ENCODE assay signal across 29 cellular contexts in the genomic region with DNA sequence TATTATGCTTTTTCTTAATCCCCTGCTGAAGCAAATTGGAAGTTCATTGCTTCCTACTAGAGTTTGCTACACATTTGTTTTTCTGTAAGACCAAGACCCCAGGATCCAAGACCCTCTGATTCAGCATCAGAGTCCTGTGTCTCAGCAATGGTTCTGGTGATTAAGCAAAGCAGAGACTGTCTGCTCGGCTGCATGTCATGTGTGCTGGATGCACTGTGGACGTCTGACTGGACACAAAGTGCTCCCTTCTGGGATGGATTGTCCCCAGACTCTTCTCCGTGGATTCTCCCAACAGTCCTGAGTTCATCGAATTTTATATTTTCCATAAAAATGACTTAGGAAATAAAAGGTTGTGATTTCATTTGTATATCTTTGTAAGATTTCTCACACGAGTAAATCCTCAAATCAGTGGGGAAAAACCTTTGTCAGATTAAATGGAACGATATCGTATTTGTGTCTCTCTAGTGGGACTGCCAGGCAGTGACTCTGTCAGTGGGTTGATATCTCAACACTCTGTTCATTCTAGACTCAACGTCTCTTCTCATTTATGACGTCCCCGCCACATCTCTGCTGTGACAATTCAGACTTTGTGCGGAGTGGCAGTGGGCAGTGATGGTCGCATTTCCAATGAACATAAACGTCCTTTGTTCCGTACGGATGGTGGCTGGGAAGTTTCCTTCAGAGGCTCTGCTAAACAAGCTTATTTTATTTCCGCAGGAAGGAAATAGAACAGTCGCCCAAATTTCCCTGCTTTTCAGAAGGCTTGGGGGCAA. TPM values are rescaled to one million over a fixed set of nuclear protein-coding genes. Genes with fewer than 3 reads are reported as not detected.
DNase-seq lines count a peak whose midpoint lies in the region; ATAC-seq and TF ChIP-seq lines count a peak whose summit lies in the region.
"Had no signal": no experiment of that assay in that cellular context is flagged by ENCODE, and none has a peak within 500 bp of the region (broad histone marks: within the 10 kb centered on the region; RNA-seq: fewer than 3 reads in every experiment).

No MANE protein-coding gene starts in this region.

- peaks cover 8% of the 10 kb centered on the region for H3K27me3 Mint-ChIP-seq in endodermal cell (ENCODE audit: insufficient read depth)
- no peaks in the 10 kb centered on the region for H3K27me3 Mint-ChIP-seq in activated naive CD8-positive, alpha-beta T cell treated with anti-CD3 and anti-CD28 coated beads for 36 hours

- TF ChIP-seq CTCF in endodermal cell (conservative IDR thresholded peaks at IDR 0.05), result no peak

- no peak overlapping the region for H3K27ac Mint-ChIP-seq in endodermal cell
- H3K27ac Mint-ChIP-seq in activated naive CD8-positive, alpha-beta T cell treated with anti-CD3 and anti-CD28 coated beads for 36 hours, result no peak overlapping the region
- H3K27ac Mint-ChIP-seq: activated naive CD4-positive, alpha-beta T cell treated with anti-CD3 and anti-CD28 coated beads, Interleukin-2, amount 10 ng/mL, durations not matched to agents 7 days and 5 days; activated T-helper 17 cell treated with anti-CD3 and anti-CD28 coated beads, Interleukin-2, amount 50 U/mL, for 72 hours had no signal

- H3K4me1 Mint-ChIP-seq in endodermal cell, result no peaks in the 10 kb centered on the region
- peaks cover 14% of the 10 kb centered on the region for H3K4me1 Mint-ChIP-seq in activated naive CD8-positive, alpha-beta T cell treated with anti-CD3 and anti-CD28 coated beads for 36 hours
- H3K4me1 Mint-ChIP-seq: activated naive CD4-positive, alpha-beta T cell treated with anti-CD3 and anti-CD28 coated beads, Interleukin-2, amount 10 ng/mL, durations not matched to agents 7 days and 5 days had no signal

- no peaks in the 10 kb centered on the region for H3K9me3 Mint-ChIP-seq in endodermal cell
- H3K9me3 Mint-ChIP-seq in activated naive CD8-positive, alpha-beta T cell treated with anti-CD3 and anti-CD28 coated beads for 36 hours, result no peaks in the 10 kb centered on the region
- H3K9me3 Mint-ChIP-seq: activated naive CD4-positive, alpha-beta T cell treated with anti-CD3 and anti-CD28 coated beads, Interleukin-2, amount 10 ng/mL, durations not matched to agents 7 days and 5 days; activated T-helper 17 cell treated with anti-CD3 and anti-CD28 coated beads, Interleukin-2, amount 50 U/mL, for 72 hours had no signal

- H3K4me1 ChIP-seq in endodermal cell (ENCODE audit: control insufficient read depth, insufficient read depth, low read length), result no peaks in the 10 kb centered on the region
- H3K4me1 ChIP-seq: BE2C, gastroesophageal sphincter had no signal

- no peaks in the 10 kb centered on the region for H3K9me3 ChIP-seq in endodermal cell (ENCODE audit: control insufficient read depth, low read length)
- H3K9me3 ChIP-seq: BE2C, gastroesophageal sphincter, upper lobe of left lung had no signal

- H3K4me3 ChIP-seq in endodermal cell (ENCODE audit: low read length), result no peak overlapping the region
- H3K4me3 ChIP-seq: gastroesophageal sphincter, GM12878, PC-9, upper lobe of left lung had no signal

- no peaks in the 10 kb centered on the region for H3K36me3 ChIP-seq in endodermal cell (ENCODE audit: control insufficient read depth, insufficient read depth, low read length)
- H3K36me3 ChIP-seq: BE2C, brain microvascular endothelial cell, gastroesophageal sphincter, upper lobe of left lung had no signal

- no peak for ATAC-seq in HG03159 (IDR thresholded peaks at IDR 0.05; ENCODE audit: unreplicated experiment)
- ATAC-seq: activated CD4-positive, CD25-positive, alpha-beta regulatory T cell treated with anti-CD3 and anti-CD28 coated beads, Interleukin-2, amount 50 U/mL, for 24 hours; activated T-helper 17 cell treated with anti-CD3 and anti-CD28 coated beads, Interleukin-2, amount 50 U/mL, for 72 hours; gastroesophageal sphincter; GM12878; HepG2; left lobe of liver; Right ventricle myocardium inferior; SK-N-SH treated with all-trans-retinoic acid at 6 μM for 48 hours had no signal

- DNase-seq in COLO829 (ENCODE audit: low spot score), result peak; percentile 58
- no peak for DNase-seq in endodermal cell
- peak; percentile 53 for DNase-seq in middle frontal gyrus (ENCODE audit: extremely low spot score, low spot score)
- DNase-seq in superior temporal gyrus (ENCODE audit: extremely low spot score), result peak; percentile 74
- no peak for DNase-seq in NCI-H2081 (lab: John Stamatoyannopoulos, UW)
- DNase-seq in A172 (ENCODE audit: low spot score), result no peak
- DNase-seq in activated naive CD8-positive, alpha-beta T cell treated with anti-CD3 and anti-CD28 coated beads for 36 hours, result no peak
- DNase-seq: activated CD4-positive, alpha-beta T cell treated with anti-CD3 and anti-CD28 coated beads, Interleukin-2, amount 50 U/mL, for 48 hours; activated naive CD4-positive, alpha-beta T cell treated with anti-CD3 and anti-CD28 coated beads, Interleukin-2, amount 10 ng/mL, durations not matched to agents 7 days and 5 days; BE2C; brain microvascular endothelial cell; DMS153; mesenchymal stem cell; NCI-H1436; NCI-H345; NCI-H69; PC-9; stimulated activated CD4-positive, alpha-beta T cell treated with anti-CD3 and anti-CD28 coated beads, Interleukin-15, amount 100 ng/mL, for 24 hours; stimulated activated CD4-positive, alpha-beta T cell treated with anti-CD3 and anti-CD28 coated beads, Interleukin-4, amount 100 ng/mL, for 4 hours; upper lobe of left lung had no signal

- no peak overlapping the region for H3K9ac ChIP-seq in endodermal cell (ENCODE audit: extremely low read depth, low read length, poor library complexity, severe bottlenecking)

- peak overlapping the region; percentile 12 for H3K27ac ChIP-seq in endodermal cell (ENCODE audit: low read depth, low read length)
- H3K27ac ChIP-seq: brain microvascular endothelial cell, gastroesophageal sphincter, PC-9, upper lobe of left lung had no signal

- no peak overlapping the region for H3K4me3 Mint-ChIP-seq in endodermal cell
- H3K4me3 Mint-ChIP-seq in activated naive CD8-positive, alpha-beta T cell treated with anti-CD3 and anti-CD28 coated beads for 36 hours, result no peak overlapping the region
- H3K4me3 Mint-ChIP-seq: activated naive CD4-positive, alpha-beta T cell treated with anti-CD3 and anti-CD28 coated beads, Interleukin-2, amount 10 ng/mL, durations not matched to agents 7 days and 5 days; activated T-helper 17 cell treated with anti-CD3 and anti-CD28 coated beads, Interleukin-2, amount 50 U/mL, for 72 hours had no signal

- WGBS in endodermal cell (ENCODE audit: insufficient coverage in 1 of 2, insufficient read length in 1 of 2), 2 experiments, result 89 to 95% methylated on average over 11 to 17 of the region's 17 CpGs

- H3K36me3 Mint-ChIP-seq in endodermal cell (ENCODE audit: low read depth), result no peaks in the 10 kb centered on the region
- H3K36me3 Mint-ChIP-seq in activated naive CD8-positive, alpha-beta T cell treated with anti-CD3 and anti-CD28 coated beads for 36 hours, result no peaks in the 10 kb centered on the region
- H3K36me3 Mint-ChIP-seq: activated naive CD4-positive, alpha-beta T cell treated with anti-CD3 and anti-CD28 coated beads, Interleukin-2, amount 10 ng/mL, durations not matched to agents 7 days and 5 days had no signal

- H3K27me3 ChIP-seq in endodermal cell (ENCODE audit: control insufficient read depth, insufficient read depth, low read length, poor library complexity, severe bottlenecking), result no peaks in the 10 kb centered on the region
- H3K27me3 ChIP-seq: BE2C, brain microvascular endothelial cell had no signal

RNA-seq across cellular contexts. Expression of a gene that starts 58.6 kb away (rescaled TPM):
- total RNA-seq in endodermal cell, result 10 to 100 TPM; 35.0 to 49.5 TPM
- polyA plus RNA-seq in endodermal cell (2013, experiment 1 of 2), result 52.9 TPM
- 58.8 TPM for polyA plus RNA-seq in endodermal cell (2013, experiment 2 of 2)
- 48.4 and 56.8 TPM in 2 replicates for total RNA-seq in A172 (2014; rRNA removed; shearing (Covaris generic))
- total RNA-seq in activated naive CD8-positive, alpha-beta T cell treated with anti-CD3 and anti-CD28 coated beads for 36 hours, result 10 to 100 TPM; 82.3 to 85.0 TPM

Comparison
In these comparisons a context has a peak if more than half of its experiments do, and no peak if none do; other contexts are left out.
1. DNase-seq: peak in COLO829 (single experiment), middle frontal gyrus (single experiment) and superior temporal gyrus (single experiment); none in endodermal cell (single experiment), NCI-H2081 (0 of 2), A172 (single experiment) and activated naive CD8-positive, alpha-beta T cell treated with anti-CD3 and anti-CD28 coated beads for 36 hours (single experiment).